In genomic region chr9:127968046-127968445, GRCh38 we compare ENCODE assay signal across 9 cellular contexts. TPM values are rescaled to one million over a fixed set of nuclear protein-coding genes. Genes with fewer than 3 reads are reported as not detected.
DNase-seq lines count a peak whose midpoint lies in the region; ATAC-seq and TF ChIP-seq lines count a peak whose summit lies in the region.
"Had no signal": no experiment of that assay in that cellular context is flagged by ENCODE, and none has a peak within 500 bp of the region (broad histone marks: within the 10 kb centered on the region; RNA-seq: fewer than 3 reads in every experiment).

No MANE protein-coding gene starts in this region.

- no peaks in the 10 kb centered on the region for H3K27me3 Mint-ChIP-seq in CD8-positive, alpha-beta T cell (ENCODE audit: low read depth)

- intact Hi-C loops in CD8-positive, alpha-beta T cell (cut with DNase I, micrococcal nuclease), result no loop called here
- intact Hi-C loops in Panc1 (cut with micrococcal nuclease; ENCODE audit: unreplicated experiment), result no loop called here
- intact Hi-C loops in prostate gland (cut with DNase I), result loop anchor here (10.0 kb wide), 1 partner anchor 127 kb away; no protein-coding TSS in a partner anchor

- peaks cover 56% of the 10 kb centered on the region for H3K36me3 Mint-ChIP-seq in CD8-positive, alpha-beta T cell

- no peak for ATAC-seq in CD8-positive, alpha-beta T cell
- ATAC-seq in Panc1, result peak; percentile 42
- ATAC-seq in GM19023 (IDR thresholded peaks at IDR 0.05; ENCODE audit: unreplicated experiment), result no peak
- no peak for ATAC-seq in HG02571 (IDR thresholded peaks at IDR 0.05; ENCODE audit: unreplicated experiment)

- 30% methylated on average over 3 of the region's 3 CpGs for WGBS in prostate gland

- no peak overlapping the region for H3K27ac ChIP-seq in CD8-positive, alpha-beta T cell (ENCODE audit: low read depth, low read length)
- H3K27ac ChIP-seq in Panc1 (ENCODE audit: low read length) (peak overlapping the region; percentile 94), prostate gland (peak overlapping the region; percentile 90 to 92)
- H3K27ac ChIP-seq: HL-60 had no signal

- H3K36me3 ChIP-seq in CD8-positive, alpha-beta T cell (ENCODE audit: insufficient read depth, low read length), result peaks cover 4% of the 10 kb centered on the region
- H3K36me3 ChIP-seq in Panc1 (ENCODE audit: control insufficient read depth, insufficient read depth, low read length) (no peaks in the 10 kb centered on the region), prostate gland (no peaks in the 10 kb centered on the region)

- peak overlapping the region; percentile 99 for H3K27ac Mint-ChIP-seq in CD8-positive, alpha-beta T cell

- in situ Hi-C loops in Panc1 (cut with HindIII; ENCODE audit: low pct_unique_long_range_greater_than_20kb, low sequenced_read_pairs), result no loop called here

- H3K9me3 Mint-ChIP-seq in CD8-positive, alpha-beta T cell, result no peaks in the 10 kb centered on the region

- TF ChIP-seq CTCF in CD8-positive, alpha-beta T cell (IDR thresholded peaks at IDR 0.05), result no peak
- TF ChIP-seq CTCF in Panc1 (IDR thresholded peaks at IDR 0.05) (no peak), prostate gland (IDR thresholded peaks at IDR 0.05) (no peak)

- no peaks in the 10 kb centered on the region for H3K9me3 ChIP-seq in CD8-positive, alpha-beta T cell (ENCODE audit: low read length)
- H3K9me3 ChIP-seq in Panc1 (ENCODE audit: control insufficient read depth, insufficient read depth, low read depth, low read length), result no peaks in the 10 kb centered on the region
- H3K9me3 ChIP-seq in prostate gland, result no peaks in the 10 kb centered on the region

- peak overlapping the region; percentile 88 for H3K4me3 Mint-ChIP-seq in CD8-positive, alpha-beta T cell

- POLR2A ChIA-PET in CD8-positive, alpha-beta T cell (lab: Charles Lee), result interaction anchor here (1.0 to 21.4 kb wide), 4 partner anchors 9 to 60 kb away, joined by 3 to 467 read pairs (median 112); no protein-coding TSS in a partner anchor
- POLR2A ChIA-PET in Panc1 (lab: Charles Lee), result interaction anchor here (0.6 kb wide), 1 partner anchor 29 kb away, joined by 7 read pairs; no protein-coding TSS in a partner anchor

- TF ChIP-seq POLR2A in prostate gland (IDR thresholded peaks at IDR 0.05), result peak; percentile 14

- no peaks in the 10 kb centered on the region for H3K27me3 ChIP-seq in CD8-positive, alpha-beta T cell (ENCODE audit: insufficient read depth, low read length)
- no peaks in the 10 kb centered on the region for H3K27me3 ChIP-seq in Panc1 (ENCODE audit: control insufficient read depth, insufficient read depth, low read length)
- H3K27me3 ChIP-seq in prostate gland (replicated peaks; ENCODE audit: insufficient read depth), result no peaks in the 10 kb centered on the region

- H3K4me3 ChIP-seq in CD8-positive, alpha-beta T cell (ENCODE audit: low read depth, low read length), result peak overlapping the region; percentile 29
- H3K4me3 ChIP-seq in Panc1 (ENCODE audit: low read depth in 2 of 2, low read length in 2 of 2) (peak overlapping the region in 1 of 2 experiments; percentile 98; a peak in 2 of 4 replicates), prostate gland (no peak overlapping the region)

- H3K4me1 Mint-ChIP-seq in CD8-positive, alpha-beta T cell (ENCODE audit: low read depth), result peaks cover 96% of the 10 kb centered on the region

- no TSS peak for BruUV-seq in Panc1 (replicated peaks; lab: Mats Ljungman, UMichigan)

- CTCF ChIA-PET in CD8-positive, alpha-beta T cell (lab: Charles Lee), result interaction anchor here (2.2 to 34.6 kb wide), 2 partner anchors 20 to 67 kb away, joined by 13 to 573 read pairs; partner anchors contain the start of gene DPM2
- CTCF ChIA-PET in Panc1 (lab: Charles Lee), result no interaction called here

- peak in 3 of 7 experiments; percentile 48 to 62 (median 54) for DNase-seq in CD8-positive, alpha-beta T cell
- peak; percentile 69 for DNase-seq in Panc1 (ENCODE audit: low read depth, low spot score)
- DNase-seq in dermis blood vessel endothelial cell, result peak; percentile 35
- no peak for DNase-seq in prostate gland (ENCODE audit: low spot score)
- no peak for DNase-seq in SKM-1 (lab: John Stamatoyannopoulos, UW; ENCODE audit: unreplicated experiment)
- DNase-seq in DMS79 (lab: John Stamatoyannopoulos, UW), result no peak

- peaks cover 98% of the 10 kb centered on the region for H3K4me1 ChIP-seq in CD8-positive, alpha-beta T cell (ENCODE audit: insufficient read depth, low read length)
- H3K4me1 ChIP-seq in Panc1 (ENCODE audit: control insufficient read depth, insufficient read depth, low read length) (peaks cover 95% of the 10 kb centered on the region), prostate gland (replicated peaks) (peaks cover 84% of the 10 kb centered on the region)

RNA-seq across cellular contexts. Expression of gene EEIG1, which starts 12.7 kb away (rescaled TPM):
- total RNA-seq in CD8-positive, alpha-beta T cell, result 100 to 1,000 TPM; 359 to 378 TPM
- total RNA-seq in Panc1 (2021; ENCODE audit: unreplicated experiment) (361 TPM), dermis blood vessel endothelial cell (8.3 and 34.4 TPM in 2 replicates), prostate gland (10 to 100 TPM; 23.4 to 84.6 TPM)
- 215 TPM for polyA plus RNA-seq in Panc1 (2012; ENCODE audit: insufficient read length)

RNA-seq across cellular contexts. Expression of gene DPM2, which starts 30.4 kb away (rescaled TPM):
- total RNA-seq in CD8-positive, alpha-beta T cell, result 10 to 100 TPM; 40.2 to 42.7 TPM
- total RNA-seq in Panc1 (2021; ENCODE audit: unreplicated experiment) (58.7 TPM), dermis blood vessel endothelial cell (8.5 and 9.9 TPM in 2 replicates), prostate gland (10 to 100 TPM; 28.1 to 28.2 TPM)
- 51.1 TPM for polyA plus RNA-seq in Panc1 (2012; ENCODE audit: insufficient read length)

RNA-seq across cellular contexts. Expression of gene PIP5KL1, which starts 37.5 kb away (rescaled TPM):
- total RNA-seq in CD8-positive, alpha-beta T cell, result 1 to 10 TPM; 5.1 to 7.4 TPM
- 7.8 TPM for total RNA-seq in Panc1 (2021; ENCODE audit: unreplicated experiment)
- 10.9 TPM for polyA plus RNA-seq in Panc1 (2012; ENCODE audit: insufficient read length)
- total RNA-seq in dermis blood vessel endothelial cell, result 0.51 and 0.70 TPM in 2 replicates
- total RNA-seq in prostate gland, result 10 to 100 TPM in 1 of 2 donors, 1 to 10 TPM in 1; 3.1 to 16.5 TPM

RNA-seq across cellular contexts. Expression of gene ST6GALNAC4, which starts 51.2 kb away (rescaled TPM):
- total RNA-seq in CD8-positive, alpha-beta T cell, result 10 to 100 TPM; 40.0 to 47.6 TPM
- total RNA-seq in Panc1 (2021; ENCODE audit: unreplicated experiment) (38.0 TPM), dermis blood vessel endothelial cell (50.0 and 98.0 TPM in 2 replicates), prostate gland (10 to 100 TPM; 21.8 to 47.0 TPM)
- polyA plus RNA-seq in Panc1 (2012; ENCODE audit: insufficient read length), result 69.5 TPM

Comparison
In these comparisons a context has a peak if more than half of its experiments do, and no peak if none do; other contexts are left out.
1. DNase-seq: peak in Panc1 (single experiment) and dermis blood vessel endothelial cell (single experiment); none in prostate gland (single experiment), SKM-1 (single experiment) and DMS79 (single experiment).